17 cellular contexts compared by ENCODE assay signal in the genomic region with DNA sequence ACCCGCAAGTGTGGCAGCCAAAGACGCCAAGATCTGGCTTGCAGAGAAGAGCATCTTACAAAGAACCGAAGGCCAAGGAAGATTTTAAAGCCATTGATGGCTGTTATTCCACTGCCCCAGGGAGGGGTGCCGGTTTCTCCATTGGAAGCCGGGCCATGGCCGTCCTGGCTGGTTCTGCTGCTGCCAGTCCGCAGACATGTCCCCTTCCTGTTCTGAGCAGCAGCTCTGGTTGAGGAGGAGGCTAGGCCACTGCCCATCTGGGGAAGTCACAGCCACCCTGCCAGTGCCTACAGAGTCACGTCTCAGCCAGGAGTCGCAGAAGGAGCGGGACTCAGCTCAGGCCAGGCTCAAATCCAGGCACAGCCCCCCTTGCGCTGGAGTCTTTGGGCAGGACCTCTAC. TPM values are rescaled to one million over a fixed set of nuclear protein-coding genes. Genes with fewer than 3 reads are reported as not detected.
DNase-seq lines count a peak whose midpoint lies in the region; ATAC-seq and TF ChIP-seq lines count a peak whose summit lies in the region.
"Had no signal": no experiment of that assay in that cellular context is flagged by ENCODE, and none has a peak within 500 bp of the region (broad histone marks: within the 10 kb centered on the region; RNA-seq: fewer than 3 reads in every experiment).

No MANE protein-coding gene starts in this region.

- H2BK120ac ChIP-seq in IMR-90 (ENCODE audit: low read depth, low read length): peak overlapping the region; percentile 92; the same call in 1 of the 2 replicates

- TF ChIP-seq CTCF in IMR-90 (conservative IDR thresholded peaks at IDR 0.05; ENCODE audit: low read depth, low read length): no peak
- no peak for TF ChIP-seq CTCF in hepatocyte (IDR thresholded peaks at IDR 0.05; ENCODE audit: poor library complexity)

- intact Hi-C loops in IMR-90 (cut with micrococcal nuclease): loop anchor here (2.0 kb wide), 1 partner anchor 37 kb away; no protein-coding TSS in a partner anchor
- intact Hi-C loops in posterior vena cava (cut with DNase I): no loop called here

- no peak overlapping the region for H3K56ac ChIP-seq in IMR-90 (ENCODE audit: extremely low read depth, insufficient read depth, low read length)

- H3K4me2 ChIP-seq in IMR-90 (ENCODE audit: low read depth, low read length) (no peak overlapping the region), hepatocyte (no peak overlapping the region)
- H3K4me2 ChIP-seq: KMS-11 had no signal

- peak; percentile 11 for DNase-seq in 8988T
- no peak for DNase-seq in IMR-90
- no peak for DNase-seq in hepatocyte (ENCODE audit: low spot score)
- peak; percentile 64 for DNase-seq in posterior vena cava (ENCODE audit: low spot score)
- no peak for DNase-seq in activated CD4-positive, alpha-beta T cell treated with anti-CD3 and anti-CD28 coated beads, Interleukin-2, amount 50 U/mL, for 48 hours
- DNase-seq in central memory CD4-positive, alpha-beta T cell: no peak
- DNase-seq: DMS79, GOT3, MV-4-11, NCI-H187 treated with DMSO at 0.1 percent for 48 hours, NCI-H226, NCI-H524, NCI-H82 had no signal

- H3K79me1 ChIP-seq in IMR-90 (ENCODE audit: low read depth in 1 of 2, low read length in 2 of 2): peaks cover 0 to 7% of the 10 kb centered on the region in 2 experiments; a peak in 2 of 4 replicates

- dilution Hi-C loops in IMR-90 (cut with HindIII; ENCODE audit: low sequenced_read_pairs, unreplicated experiment): no loop called here

- no peak overlapping the region for H2BK5ac ChIP-seq in IMR-90 (ENCODE audit: low read depth, low read length, poor library complexity, severe bottlenecking)

- peaks cover 2% of the 10 kb centered on the region; the same call in 1 of the 2 replicates for H3K9me3 ChIP-seq in IMR-90 (ENCODE audit: control insufficient read depth, insufficient read depth, low read length)
- H3K9me3 ChIP-seq in hepatocyte (ENCODE audit: low read depth): no peaks in the 10 kb centered on the region
- H3K9me3 ChIP-seq: SJSA1 had no signal

- peak overlapping the region; percentile 8; the same call in 1 of the 2 replicates for H3K4ac ChIP-seq in IMR-90 (ENCODE audit: low read depth, low read length)

- POLR2A ChIA-PET in IMR-90 (lab: Charles Lee; ENCODE audit: unreplicated experiment): no interaction called here

- H2AFZ ChIP-seq in IMR-90 (replicated peaks; ENCODE audit: low read length, poor library complexity): no peak overlapping the region
- H2AFZ ChIP-seq in hepatocyte: no peak overlapping the region

- H4K8ac ChIP-seq in IMR-90 (ENCODE audit: low read depth in 2 of 2, low read length in 2 of 2): no peak overlapping the region; a peak in 1 of 4 replicates

- H3K9ac ChIP-seq in IMR-90 (ENCODE audit: low read depth, low read length): no peak overlapping the region
- H3K9ac ChIP-seq: KMS-11 had no signal

- no peak for ATAC-seq in IMR-90 (ENCODE audit: low read depth)
- no peak for ATAC-seq in HG03439 (IDR thresholded peaks at IDR 0.05; ENCODE audit: unreplicated experiment)

- WGBS in IMR-90 (ENCODE audit: extremely low coverage in 2 of 2, insufficient read length in 1 of 2), 2 experiments: 94% methylated on average over 10 of the region's 11 CpGs; no CpG with 5 or more reads in 1 of the 2 experiments
- WGBS in hepatocyte (ENCODE audit: low lambda C conversion rate, missing lambda C conversion rate): 96% methylated on average over 11 of the region's 11 CpGs

- H4K20me1 ChIP-seq in IMR-90 (ENCODE audit: insufficient read depth, low read length) (no peaks in the 10 kb centered on the region; the same call in 1 of the 2 replicates), hepatocyte (ENCODE audit: insufficient read depth, poor library complexity, severe bottlenecking) (no peaks in the 10 kb centered on the region)

- H3K4me3 ChIP-seq in IMR-90 (ENCODE audit: insufficient read depth, low read depth, low read length) (no peak overlapping the region), hepatocyte (no peak overlapping the region)
- H3K4me3 ChIP-seq: BLaER1 treated with 17β-estradiol and CSF1 and Interleukin-3, amounts not matched to agents 10 nM and 100 nM; SJSA1 had no signal

- no peak overlapping the region for H3K14ac ChIP-seq in IMR-90 (replicated peaks; ENCODE audit: low read depth, low read length)

- no peak overlapping the region; the same call in 1 of the 2 replicates for H4K91ac ChIP-seq in IMR-90 (ENCODE audit: insufficient read depth, low read depth, low read length)

- H3K79me2 ChIP-seq in hepatocyte: no peaks in the 10 kb centered on the region

- no peaks in the 10 kb centered on the region for H3K36me3 ChIP-seq in IMR-90 (ENCODE audit: control insufficient read depth, insufficient read depth, low read length)
- H3K36me3 ChIP-seq in hepatocyte (replicated peaks; ENCODE audit: insufficient read depth, low read depth): no peaks in the 10 kb centered on the region
- H3K36me3 ChIP-seq: BLaER1 treated with 17β-estradiol and CSF1 and Interleukin-3, amounts not matched to agents 10 nM and 100 nM; SJSA1 had no signal

- H2AK5ac ChIP-seq in IMR-90 (ENCODE audit: low read depth, low read length): peak overlapping the region; percentile 94

- no peak for TF ChIP-seq RAD21 in IMR-90 (IDR thresholded peaks at IDR 0.05; ENCODE audit: low read length)

- H3K9me2 ChIP-seq in hepatocyte (replicated peaks; ENCODE audit: insufficient read depth): no peaks in the 10 kb centered on the region

- H4K5ac ChIP-seq in IMR-90 (ENCODE audit: low read depth, low read length): peak overlapping the region; percentile 21; the same call in 1 of the 2 replicates

- peak overlapping the region; percentile 80; the same call in 2 of the 3 replicates for H2BK15ac ChIP-seq in IMR-90 (ENCODE audit: low read depth, low read length)

- H2AK9ac ChIP-seq in IMR-90 (replicated peaks; ENCODE audit: low read depth, low read length, poor library complexity): no peak overlapping the region

- H3K4me1 ChIP-seq in IMR-90 (ENCODE audit: control insufficient read depth, insufficient read depth, low read length): peaks cover 12% of the 10 kb centered on the region
- peaks cover 15% of the 10 kb centered on the region for H3K4me1 ChIP-seq in hepatocyte (ENCODE audit: insufficient read depth)
- H3K4me1 ChIP-seq: SJSA1 had no signal

- H3K18ac ChIP-seq in IMR-90 (ENCODE audit: low read depth, low read length): no peak overlapping the region; the same call in 1 of the 2 replicates

- no peaks in the 10 kb centered on the region; the same call in 1 of the 2 replicates for H3K27me3 ChIP-seq in IMR-90 (ENCODE audit: control insufficient read depth, insufficient read depth, low read length)
- H3K27me3 ChIP-seq in hepatocyte: no peaks in the 10 kb centered on the region
- H3K27me3 ChIP-seq: BLaER1 treated with 17β-estradiol and CSF1 and Interleukin-3, amounts not matched to agents 10 nM and 100 nM had no signal

- no peak for TF ChIP-seq POLR2A in IMR-90 (IDR thresholded peaks at IDR 0.05; ENCODE audit: low read depth, low read length)

- H2BK20ac ChIP-seq in IMR-90 (ENCODE audit: low read depth, low read length): peak overlapping the region; percentile 55

- peaks cover 7% of the 10 kb centered on the region for H3K9me1 ChIP-seq in IMR-90 (ENCODE audit: insufficient read depth, low read length)

- no peak overlapping the region for H3K23ac ChIP-seq in IMR-90 (ENCODE audit: low read depth, low read length)

- in situ Hi-C loops in IMR-90 (cut with MboI; ENCODE audit: low sequenced_read_pairs): no loop called here

- BruUV-seq in IMR-90 (replicated peaks; lab: Mats Ljungman, UMichigan): no TSS peak

- CTCF ChIA-PET in IMR-90 (lab: Yijun Ruan, JAX): interaction anchor here (1.9 kb wide), 1 partner anchor 38 kb away, joined by 5 read pairs; no protein-coding TSS in a partner anchor

- H3K27ac ChIP-seq in IMR-90 (ENCODE audit: insufficient read depth, low read length): no peak overlapping the region
- H3K27ac ChIP-seq in hepatocyte: peak overlapping the region; percentile 74
- H3K27ac ChIP-seq: BLaER1 treated with 17β-estradiol and CSF1 and Interleukin-3, amounts not matched to agents 10 nM and 100 nM; KMS-11; SJSA1 had no signal

TF ChIP-seq in IMR-90, 13 proteins besides CTCF, POLR2A, EP300 and RAD21 (continues in another document):
- TF ChIP-seq MAFK (IDR thresholded peaks at IDR 0.05; ENCODE audit: low read depth, low read length) (no peak), CHD1 (IDR thresholded peaks at IDR 0.05; ENCODE audit: low read depth, low read length) (no peak), CEBPB (IDR thresholded peaks at IDR 0.05; ENCODE audit: low read depth, low read length) (no peak), SMC3 (IDR thresholded peaks at IDR 0.05; ENCODE audit: low read depth, low read length) (no peak), BHLHE40 (IDR thresholded peaks at IDR 0.05; ENCODE audit: low read depth, low read length) (no peak)
- TF ChIP-seq, protein P1, sequence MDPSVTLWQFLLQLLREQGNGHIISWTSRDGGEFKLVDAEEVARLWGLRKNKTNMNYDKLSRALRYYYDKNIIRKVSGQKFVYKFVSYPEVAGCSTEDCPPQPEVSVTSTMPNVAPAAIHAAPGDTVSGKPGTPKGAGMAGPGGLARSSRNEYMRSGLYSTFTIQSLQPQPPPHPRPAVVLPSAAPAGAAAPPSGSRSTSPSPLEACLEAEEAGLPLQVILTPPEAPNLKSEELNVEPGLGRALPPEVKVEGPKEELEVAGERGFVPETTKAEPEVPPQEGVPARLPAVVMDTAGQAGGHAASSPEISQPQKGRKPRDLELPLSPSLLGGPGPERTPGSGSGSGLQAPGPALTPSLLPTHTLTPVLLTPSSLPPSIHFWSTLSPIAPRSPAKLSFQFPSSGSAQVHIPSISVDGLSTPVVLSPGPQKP (IDR thresholded peaks at IDR 0.05; ENCODE audit: borderline replicate concordance, low read depth, low read length): no peak

RNA-seq across cellular contexts. Expression of a gene that starts 42.6 kb away (rescaled TPM):
- 18.3 and 21.9 TPM in 2 replicates for total RNA-seq in IMR-90 (2012; rRNA removed)
- polyA plus RNA-seq in IMR-90 (2012; rRNA removed): 15.5 and 17.7 TPM in 2 replicates
- polyA plus RNA-seq in IMR-90 (2012; cell fraction: cytosol; rRNA removed): 14.9 and 16.0 TPM in 2 replicates
- 21.4 and 23.1 TPM in 2 replicates for polyA plus RNA-seq in IMR-90 (2012; cell fraction: nucleus; rRNA removed; ENCODE audit: low replicate concordance)
- 14.0 and 18.9 TPM in 2 replicates for total RNA-seq in hepatocyte
- 18.9 and 20.5 TPM in 2 replicates for polyA plus RNA-seq in hepatocyte
- total RNA-seq in posterior vena cava: 1 to 10 TPM; 5.0 to 8.0 TPM

RNA-seq across cellular contexts. Expression of a gene that starts 45.0 kb away (rescaled TPM):
- total RNA-seq in IMR-90 (2012; rRNA removed): 0.54 and 0.56 TPM in 2 replicates
- 1.8 and 2.3 TPM in 2 replicates for polyA plus RNA-seq in IMR-90 (2012; rRNA removed)
- polyA plus RNA-seq in IMR-90 (2012; cell fraction: cytosol; rRNA removed): 1.1 and 1.9 TPM in 2 replicates
- polyA plus RNA-seq in IMR-90 (2012; cell fraction: nucleus; rRNA removed; ENCODE audit: low replicate concordance): 1.2 and 2.9 TPM in 2 replicates
- 0.08 and 0.37 TPM in 2 replicates for total RNA-seq in hepatocyte
- 0.09 TPM in 1 of 2 replicates, not detected in the other for polyA plus RNA-seq in hepatocyte
- under 1 TPM in 1 of 2 donors, not detected in 1; 0.14 TPM for total RNA-seq in posterior vena cava
- total RNA-seq: SJSA1 had no signal

RNA-seq across cellular contexts. Expression of a gene that starts 51.0 kb away (rescaled TPM):
- total RNA-seq in IMR-90 (2012; rRNA removed) (22.4 and 26.9 TPM in 2 replicates), hepatocyte (43.8 and 47.6 TPM in 2 replicates), posterior vena cava (10 to 100 TPM; 27.7 to 29.4 TPM)
- polyA plus RNA-seq in IMR-90 (2012; rRNA removed) (30.1 and 38.2 TPM in 2 replicates), hepatocyte (76.2 and 80.8 TPM in 2 replicates)
- 45.5 and 52.1 TPM in 2 replicates for polyA plus RNA-seq in IMR-90 (2012; cell fraction: cytosol; rRNA removed)
- polyA plus RNA-seq in IMR-90 (2012; cell fraction: nucleus; rRNA removed; ENCODE audit: low replicate concordance): 73.9 and 106 TPM in 2 replicates

Comparison
In these comparisons a context has a peak if more than half of its experiments do, and no peak if none do; other contexts are left out.
1. DNase-seq: peak in 8988T (single experiment) and posterior vena cava (single experiment); none in IMR-90 (single experiment), hepatocyte (single experiment), activated CD4-positive, alpha-beta T cell treated with anti-CD3 and anti-CD28 coated beads, Interleukin-2, amount 50 U/mL, for 48 hours (0 of 2) and central memory CD4-positive, alpha-beta T cell (single experiment).